16 cellular contexts compared by ENCODE assay signal in genomic region chr1:107449326-107449725, GRCh38.
DNase-seq lines count a peak whose midpoint lies in the region; ATAC-seq and TF ChIP-seq lines count a peak whose summit lies in the region.
"Had no signal": no experiment of that assay in that cellular context is flagged by ENCODE, and none has a peak within 500 bp of the region (broad histone marks: within the 10 kb centered on the region; RNA-seq: fewer than 3 reads in every experiment).

No MANE protein-coding gene starts in this region.

- H3K4me1 ChIP-seq in neuronal stem cell (ENCODE audit: control insufficient read depth in 2 of 2, insufficient read depth in 1 of 2, low read depth in 1 of 2, low read length in 2 of 2), result no peaks in the 10 kb centered on the region
- H3K4me1 ChIP-seq: Caco-2 had no signal

- no peak overlapping the region for H3K4ac ChIP-seq in neuronal stem cell (ENCODE audit: low read length)

- no peak overlapping the region for H3K4me2 ChIP-seq in neuronal stem cell (ENCODE audit: insufficient read depth, low read length, poor library complexity, severe bottlenecking)

- no peak for ATAC-seq in stimulated activated naive B cell treated with anti-CD40 and anti-IgM and Interleukin-4, amounts not matched to agents 10 μg/mL and 1 μg/mL and 100 μg/mL, for 72 hours (replicated peaks)
- ATAC-seq in HG03432 (IDR thresholded peaks at IDR 0.05; ENCODE audit: unreplicated experiment), result no peak
- ATAC-seq: GM12878 had no signal

- no peak overlapping the region for H4K8ac ChIP-seq in neuronal stem cell (ENCODE audit: low read depth, low read length)

- POLR2A ChIA-PET in RWPE1 (lab: Yijun Ruan, JAX; ENCODE audit: low non-redundant PET), result no interaction called here

- no peaks in the 10 kb centered on the region for H3K79me1 ChIP-seq in neuronal stem cell (ENCODE audit: low read depth, low read length)

- no peak overlapping the region for H2AK5ac ChIP-seq in neuronal stem cell (ENCODE audit: low read depth, low read length)

- H2BK12ac ChIP-seq in neuronal stem cell (ENCODE audit: low read length), result no peak overlapping the region

- H3K18ac ChIP-seq in neuronal stem cell (ENCODE audit: low read length), result no peak overlapping the region

- peaks cover 29 to 62% of the 10 kb centered on the region in 2 donors for H3K4me1 Mint-ChIP-seq in stimulated activated naive B cell treated with anti-CD40 and anti-IgM and Interleukin-4, amounts not matched to agents 10 μg/mL and 1 μg/mL and 100 μg/mL, for 72 hours
- H3K4me1 Mint-ChIP-seq: CD8-positive, alpha-beta memory T cell had no signal

- TF ChIP-seq CTCF in RWPE1 (conservative IDR thresholded peaks at IDR 0.05; ENCODE audit: low read depth), result no peak

- H3K14ac ChIP-seq in neuronal stem cell (ENCODE audit: low read length), result no peak overlapping the region

- no peak overlapping the region for H3K23ac ChIP-seq in neuronal stem cell (ENCODE audit: low read depth, low read length, poor library complexity)

- no peak overlapping the region for H2BK5ac ChIP-seq in neuronal stem cell (ENCODE audit: low read length)

- H3K4me3 Mint-ChIP-seq in stimulated activated naive B cell treated with anti-CD40 and anti-IgM and Interleukin-4, amounts not matched to agents 10 μg/mL and 1 μg/mL and 100 μg/mL, for 72 hours, result no peak overlapping the region
- H3K4me3 Mint-ChIP-seq: CD8-positive, alpha-beta memory T cell; HFFc6 had no signal

- no CpG with 5 or more reads among the region's 3 CpGs for WGBS in neuronal stem cell (ENCODE audit: extremely low coverage in 2 of 2, insufficient read length in 2 of 2, insufficient replicate concordance in 1 of 2), 2 donors

- no peaks in the 10 kb centered on the region for H3K36me3 ChIP-seq in neuronal stem cell (replicated peaks in 1 of 2; ENCODE audit: control insufficient read depth in 2 of 2, insufficient read depth in 2 of 2, low read length in 2 of 2)
- H3K36me3 ChIP-seq: BLaER1 had no signal

- no peak overlapping the region for H4K91ac ChIP-seq in neuronal stem cell (ENCODE audit: low read depth, low read length, poor library complexity)

- H2BK120ac ChIP-seq in neuronal stem cell (ENCODE audit: low read depth, low read length), result no peak overlapping the region

- DNase-seq in DMS 273 (lab: John Stamatoyannopoulos, UW; ENCODE audit: unreplicated experiment) (peak; percentile 5), DMS 273 treated with DMSO at 0.1 percent for 48 hours (lab: John Stamatoyannopoulos, UW) (no peak), NCI-H446 treated with DMSO at 0.1 percent for 48 hours (lab: John Stamatoyannopoulos, UW) (peak; percentile 85), cerebellar nuclear complex (lab: John Stamatoyannopoulos, UW) (peak; percentile 11 to 78), neuronal stem cell (ENCODE audit: low spot score) (no peak), RWPE1 (ENCODE audit: low spot score) (no peak)
- no peak for DNase-seq in stimulated activated naive B cell treated with anti-CD40 and anti-IgM and Interleukin-4, amounts not matched to agents 10 μg/mL and 1 μg/mL and 100 μg/mL, for 72 hours
- DNase-seq: Caco-2; CD8-positive, alpha-beta memory T cell; HCEC 1CT; HFFc6 had no signal

- CTCF ChIA-PET in RWPE1 (lab: Yijun Ruan, JAX), result interaction anchor here (0.5 to 0.6 kb wide), 2 partner anchors 184 to 383 kb away, joined by 3 to 4 read pairs; no protein-coding TSS in a partner anchor

- no peaks in the 10 kb centered on the region for H3K36me3 Mint-ChIP-seq in stimulated activated naive B cell treated with anti-CD40 and anti-IgM and Interleukin-4, amounts not matched to agents 10 μg/mL and 1 μg/mL and 100 μg/mL, for 72 hours
- H3K36me3 Mint-ChIP-seq: CD8-positive, alpha-beta memory T cell had no signal

- H3K9me3 Mint-ChIP-seq in stimulated activated naive B cell treated with anti-CD40 and anti-IgM and Interleukin-4, amounts not matched to agents 10 μg/mL and 1 μg/mL and 100 μg/mL, for 72 hours, result peaks cover 0 to 4% of the 10 kb centered on the region in 2 donors
- H3K9me3 Mint-ChIP-seq: CD8-positive, alpha-beta memory T cell had no signal

- H2AFZ ChIP-seq in neuronal stem cell (ENCODE audit: low read length), result no peak overlapping the region

- H3K27ac ChIP-seq in neuronal stem cell (replicated peaks; ENCODE audit: low read length), result no peak overlapping the region
- H3K27ac ChIP-seq in RWPE1, result no peak overlapping the region
- H3K27ac ChIP-seq: 22Rv1, BLaER1, HL-60 had no signal

- H3K9me3 ChIP-seq in neuronal stem cell (replicated peaks in 1 of 2; ENCODE audit: control insufficient read depth in 2 of 2, insufficient read depth in 1 of 2, low read depth in 1 of 2, low read length in 2 of 2), result no peaks in the 10 kb centered on the region
- H3K9me3 ChIP-seq: Caco-2 had no signal

- H3K9ac ChIP-seq in neuronal stem cell (ENCODE audit: low read depth, low read length, poor library complexity), result no peak overlapping the region
- H3K9ac ChIP-seq: BLaER1 had no signal

- no peak overlapping the region for H2BK15ac ChIP-seq in neuronal stem cell (ENCODE audit: low read length)

- no peak overlapping the region for H3K4me3 ChIP-seq in neuronal stem cell (ENCODE audit: low read length in 2 of 2)
- H3K4me3 ChIP-seq: BLaER1, GM12878 had no signal

- H3K27me3 ChIP-seq in neuronal stem cell (ENCODE audit: control insufficient read depth in 3 of 3, insufficient read depth in 3 of 3, low read depth in 1 of 3, low read length in 3 of 3), result no peaks in the 10 kb centered on the region
- H3K27me3 ChIP-seq: BLaER1 had no signal

- H3K27me3 Mint-ChIP-seq in stimulated activated naive B cell treated with anti-CD40 and anti-IgM and Interleukin-4, amounts not matched to agents 10 μg/mL and 1 μg/mL and 100 μg/mL, for 72 hours, result no peaks in the 10 kb centered on the region

- H3K27ac Mint-ChIP-seq in stimulated activated naive B cell treated with anti-CD40 and anti-IgM and Interleukin-4, amounts not matched to agents 10 μg/mL and 1 μg/mL and 100 μg/mL, for 72 hours, result peak overlapping the region; percentile 65
- H3K27ac Mint-ChIP-seq: CD8-positive, alpha-beta memory T cell; HFFc6 had no signal

Comparison
In these comparisons a context has a peak if more than half of its experiments do, and no peak if none do; other contexts are left out.
1. DNase-seq: peak in DMS 273 (single experiment), NCI-H446 treated with DMSO at 0.1 percent for 48 hours (single experiment) and cerebellar nuclear complex (2 of 2); none in DMS 273 treated with DMSO at 0.1 percent for 48 hours (single experiment), stimulated activated naive B cell treated with anti-CD40 and anti-IgM and Interleukin-4, amounts not matched to agents 10 μg/mL and 1 μg/mL and 100 μg/mL, for 72 hours (single experiment), neuronal stem cell (single experiment) and RWPE1 (single experiment).